ENCODE assay signal across 29 cellular contexts in the genomic region with DNA sequence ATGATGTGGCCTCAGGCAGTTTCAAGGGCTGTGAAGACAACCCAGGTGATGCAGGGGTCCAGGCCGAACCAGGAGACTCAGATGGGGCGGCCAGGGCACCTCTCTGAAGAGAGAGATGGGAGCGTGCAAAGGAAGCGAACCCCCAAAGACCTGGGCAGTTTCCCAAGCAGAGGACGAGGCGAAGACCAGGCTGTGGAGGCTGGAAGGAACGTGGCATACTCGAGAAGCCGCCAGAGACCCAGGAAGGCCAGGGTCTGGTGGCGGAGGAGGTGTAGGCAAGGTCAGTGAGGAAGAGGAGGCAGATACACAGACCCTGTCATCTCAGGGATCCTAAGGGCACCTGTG.
"Had no signal": no experiment of that assay in that cellular context is flagged by ENCODE, and none has a peak within 500 bp of the region (broad histone marks: within the 10 kb centered on the region; RNA-seq: fewer than 3 reads in every experiment).

No MANE protein-coding gene starts in this region.

- H3K27ac Mint-ChIP-seq: activated CD4-positive, alpha-beta memory T cell treated with anti-CD3 and anti-CD28 coated beads for 36 hours; activated CD4-positive, alpha-beta T cell treated with anti-CD3 and anti-CD28 coated beads, Interleukin-2, amount 10 ng/mL, durations not matched to agents 7 days and 5 days; activated naive CD4-positive, alpha-beta T cell treated with anti-CD3 and anti-CD28 coated beads, Interleukin-2, amount 10 ng/mL, durations not matched to agents 7 days and 5 days; activated naive CD8-positive, alpha-beta T cell treated with anti-CD3 and anti-CD28 coated beads, Interleukin-2, amount 10 ng/mL, durations not matched to agents 7 days and 5 days; activated T-helper 17 cell treated with anti-CD3 and anti-CD28 coated beads, Interleukin-2, amount 50 U/mL, for 72 hours; T-helper 17 cell had no signal

- FAIRE-seq: bronchial epithelial cell had no signal

- H3K4me3 Mint-ChIP-seq: activated CD4-positive, alpha-beta memory T cell treated with anti-CD3 and anti-CD28 coated beads for 36 hours; activated CD4-positive, alpha-beta T cell treated with anti-CD3 and anti-CD28 coated beads, Interleukin-2, amount 10 ng/mL, durations not matched to agents 7 days and 5 days; activated naive CD4-positive, alpha-beta T cell treated with anti-CD3 and anti-CD28 coated beads, Interleukin-2, amount 10 ng/mL, durations not matched to agents 7 days and 5 days; activated naive CD8-positive, alpha-beta T cell treated with anti-CD3 and anti-CD28 coated beads, Interleukin-2, amount 10 ng/mL, durations not matched to agents 7 days and 5 days; activated T-helper 17 cell treated with anti-CD3 and anti-CD28 coated beads, Interleukin-2, amount 50 U/mL, for 72 hours; central memory CD8-positive, alpha-beta T cell; T-helper 17 cell had no signal

- H3K27me3 Mint-ChIP-seq: activated CD4-positive, alpha-beta memory T cell treated with anti-CD3 and anti-CD28 coated beads for 36 hours; activated CD4-positive, alpha-beta T cell treated with anti-CD3 and anti-CD28 coated beads, Interleukin-2, amount 10 ng/mL, durations not matched to agents 7 days and 5 days had no signal

- H3K27me3 ChIP-seq: adrenal gland, body of pancreas had no signal

- H3K9me3 ChIP-seq: adrenal gland, body of pancreas had no signal

- H3K9me3 Mint-ChIP-seq: activated CD4-positive, alpha-beta memory T cell treated with anti-CD3 and anti-CD28 coated beads for 36 hours; activated CD4-positive, alpha-beta T cell treated with anti-CD3 and anti-CD28 coated beads, Interleukin-2, amount 10 ng/mL, durations not matched to agents 7 days and 5 days; activated naive CD4-positive, alpha-beta T cell treated with anti-CD3 and anti-CD28 coated beads, Interleukin-2, amount 10 ng/mL, durations not matched to agents 7 days and 5 days; activated naive CD8-positive, alpha-beta T cell treated with anti-CD3 and anti-CD28 coated beads, Interleukin-2, amount 10 ng/mL, durations not matched to agents 7 days and 5 days; activated T-helper 17 cell treated with anti-CD3 and anti-CD28 coated beads, Interleukin-2, amount 50 U/mL, for 72 hours; central memory CD8-positive, alpha-beta T cell had no signal

- H3K4me3 ChIP-seq: adrenal gland, body of pancreas had no signal

- H3K4me1 Mint-ChIP-seq: activated naive CD4-positive, alpha-beta T cell treated with anti-CD3 and anti-CD28 coated beads, Interleukin-2, amount 10 ng/mL, durations not matched to agents 7 days and 5 days; central memory CD8-positive, alpha-beta T cell had no signal

- H3K36me3 ChIP-seq: adrenal gland had no signal

- H3K36me3 Mint-ChIP-seq: activated CD4-positive, alpha-beta memory T cell treated with anti-CD3 and anti-CD28 coated beads for 36 hours; activated naive CD4-positive, alpha-beta T cell treated with anti-CD3 and anti-CD28 coated beads, Interleukin-2, amount 10 ng/mL, durations not matched to agents 7 days and 5 days; activated naive CD8-positive, alpha-beta T cell treated with anti-CD3 and anti-CD28 coated beads, Interleukin-2, amount 10 ng/mL, durations not matched to agents 7 days and 5 days had no signal

- ATAC-seq: activated T-helper 17 cell treated with anti-CD3 and anti-CD28 coated beads, Interleukin-2, amount 50 U/mL, for 72 hours; body of pancreas; Panc1; T-helper 17 cell had no signal

- DNase-seq: activated CD4-positive, alpha-beta memory T cell treated with anti-CD3 and anti-CD28 coated beads for 36 hours; activated CD4-positive, alpha-beta T cell treated with anti-CD3 and anti-CD28 coated beads, Interleukin-2, amount 10 ng/mL, durations not matched to agents 7 days and 5 days; activated CD4-positive, CD25-positive, alpha-beta regulatory T cell; activated gamma-delta T cell treated with Interleukin-2 at 50 U/mL for 16 hours; activated naive CD4-positive, alpha-beta T cell treated with anti-CD3 and anti-CD28 coated beads, Interleukin-2, amount 10 ng/mL, durations not matched to agents 7 days and 5 days; activated naive CD8-positive, alpha-beta T cell treated with anti-CD3 and anti-CD28 coated beads, Interleukin-2, amount 10 ng/mL, durations not matched to agents 7 days and 5 days; activated T-cell treated with anti-CD3 and anti-CD28 coated beads for 4 hours; activated T-cell treated with anti-CD3 and anti-CD28 coated beads, Interleukin-2, amount 50 U/mL, for 48 hours; adrenal gland; anterior cingulate cortex; body of pancreas; Kasumi-1; KBM-7; NCI-H1048; NCI-H1417; NCI-H2029; NCI-H345; NCI-H510A; NCI-H526 treated with DMSO at 0.1 percent for 48 hours; NCI-H82; OCI-M1; RPMI8226; SHP77 treated with DMSO at 0.1 percent for 48 hours; T-helper 17 cell; T-helper 9 cell had no signal

- H3K27ac ChIP-seq: adrenal gland, body of pancreas had no signal
